ENCODE assay signal across 1 cellular context in the genomic region with DNA sequence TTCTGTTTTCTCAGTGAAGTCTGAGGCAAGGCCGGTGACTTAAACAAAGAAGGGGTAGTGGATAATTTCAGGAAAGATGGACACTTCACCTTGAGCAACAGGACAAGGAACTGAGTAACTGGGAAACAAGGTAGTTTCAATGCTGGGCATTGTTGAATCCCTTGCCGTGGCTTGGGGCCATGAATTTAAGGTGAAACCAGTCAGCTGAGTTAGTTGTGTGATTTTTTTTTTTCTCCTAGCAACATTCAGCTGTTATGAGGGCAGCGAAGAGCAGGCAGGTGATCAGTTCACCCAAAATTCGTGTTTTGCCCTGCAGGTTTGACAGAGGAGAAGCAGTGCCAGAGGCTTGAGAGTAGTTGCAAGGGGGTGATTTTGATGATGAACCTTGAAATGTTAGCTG.
TF ChIP-seq lines count a peak whose summit lies in the region.

No MANE protein-coding gene starts in this region.

TF ChIP-seq in H1, 55 proteins besides CTCF, POLR2A, EP300 and RAD21:
- TF ChIP-seq SP2 (IDR thresholded peaks at IDR 0.05; ENCODE audit: low read length): no peak
- no peak for TF ChIP-seq GABPA (IDR thresholded peaks at IDR 0.05; ENCODE audit: borderline replicate concordance, insufficient read depth, low read length)
- TF ChIP-seq TAF1 (IDR thresholded peaks at IDR 0.05; ENCODE audit: low read depth, low read length): no peak
- TF ChIP-seq RNF2 (IDR thresholded peaks at IDR 0.05; ENCODE audit: borderline replicate concordance, low read depth, low read length, missing control alignments, poor library complexity, severe bottlenecking): no peak
- TF ChIP-seq NANOG (IDR thresholded peaks at IDR 0.05; ENCODE audit: insufficient read depth, low read depth, low read length, poor library complexity, severe bottlenecking): no peak
- no peak for TF ChIP-seq BACH1 (IDR thresholded peaks at IDR 0.05; ENCODE audit: low read length)
- no peak for TF ChIP-seq KDM1A (IDR thresholded peaks at IDR 0.05; ENCODE audit: borderline replicate concordance, low read length)
- no peak; the same call in 1 of the 2 replicates for TF ChIP-seq POLR2AphosphoS5 (IDR thresholded peaks at IDR 0.05; ENCODE audit: low read depth, low read length)
- TF ChIP-seq NRF1 (IDR thresholded peaks at IDR 0.05; ENCODE audit: low read depth, low read length): no peak
- no peak for TF ChIP-seq ATF3 (IDR thresholded peaks at IDR 0.05; ENCODE audit: insufficient read depth, low read depth, low read length)
- TF ChIP-seq, protein P1, sequence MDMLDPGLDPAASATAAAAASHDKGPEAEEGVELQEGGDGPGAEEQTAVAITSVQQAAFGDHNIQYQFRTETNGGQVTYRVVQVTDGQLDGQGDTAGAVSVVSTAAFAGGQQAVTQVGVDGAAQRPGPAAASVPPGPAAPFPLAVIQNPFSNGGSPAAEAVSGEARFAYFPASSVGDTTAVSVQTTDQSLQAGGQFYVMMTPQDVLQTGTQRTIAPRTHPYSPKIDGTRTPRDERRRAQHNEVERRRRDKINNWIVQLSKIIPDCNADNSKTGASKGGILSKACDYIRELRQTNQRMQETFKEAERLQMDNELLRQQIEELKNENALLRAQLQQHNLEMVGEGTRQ (IDR thresholded peaks at IDR 0.05; ENCODE audit: low read length): no peak
- TF ChIP-seq POU5F1 (IDR thresholded peaks at IDR 0.05; ENCODE audit: low read depth, low read length): no peak
- no peak for TF ChIP-seq SIX5 (IDR thresholded peaks at IDR 0.05; ENCODE audit: low read depth, low read length)
- no peak for TF ChIP-seq KDM4A (IDR thresholded peaks at IDR 0.05; ENCODE audit: low read depth, low read length, severe bottlenecking)
- no peak for TF ChIP-seq ZNF274 (IDR thresholded peaks at IDR 0.05; ENCODE audit: borderline replicate concordance, extremely low read depth, low read length)
- no peak for TF ChIP-seq CEBPB (IDR thresholded peaks at IDR 0.05; ENCODE audit: low read depth, low read length)
- TF ChIP-seq CBX8 (IDR thresholded peaks at IDR 0.05; ENCODE audit: borderline replicate concordance, low read depth, low read length): no peak
